ENCODE assay signal across 12 cellular contexts in the genomic region with DNA sequence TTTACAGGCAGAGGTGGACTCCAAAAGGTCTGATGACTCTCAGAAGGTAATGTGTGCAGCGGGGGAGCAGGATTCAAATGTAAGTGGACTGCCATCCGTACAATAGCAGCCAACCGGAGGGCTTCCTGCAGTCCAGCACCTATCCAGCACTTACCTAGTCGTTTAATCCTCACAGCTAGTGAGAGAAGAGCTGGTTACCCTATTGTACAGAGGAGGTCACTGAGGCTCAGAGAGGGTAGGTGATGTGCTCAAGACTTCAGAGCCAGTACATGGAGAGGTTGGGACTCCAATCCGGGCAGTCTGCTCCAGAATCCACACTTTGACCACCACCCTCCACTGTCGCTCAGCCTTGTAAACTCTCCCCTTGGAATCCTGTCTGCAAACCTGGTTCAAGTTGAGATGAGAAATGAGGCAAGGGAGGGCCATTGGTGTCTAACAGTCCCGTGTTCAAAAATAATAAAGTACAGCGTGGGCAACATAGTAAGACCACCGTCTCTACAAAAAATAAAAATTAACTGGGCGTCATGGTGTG. TPM values are rescaled to one million over a fixed set of nuclear protein-coding genes. Genes with fewer than 3 reads are reported as not detected.
DNase-seq lines count a peak whose midpoint lies in the region; ATAC-seq and TF ChIP-seq lines count a peak whose summit lies in the region.
"Had no signal": no experiment of that assay in that cellular context is flagged by ENCODE, and none has a peak within 500 bp of the region (broad histone marks: within the 10 kb centered on the region; RNA-seq: fewer than 3 reads in every experiment).

No MANE protein-coding gene starts in this region.

- peaks cover 8% of the 10 kb centered on the region for H4K20me1 ChIP-seq in neural progenitor cell (ENCODE audit: low read depth)

- H3K27me3 Mint-ChIP-seq in neural progenitor cell (ENCODE audit: insufficient read depth, low read depth), result peaks cover 34% of the 10 kb centered on the region

- peaks cover 4% of the 10 kb centered on the region for H3K4me1 Mint-ChIP-seq in neural progenitor cell

- TF ChIP-seq CTCF in neural progenitor cell (IDR thresholded peaks at IDR 0.05), result no peak

- no peak overlapping the region for H3K27ac ChIP-seq in neural progenitor cell
- H3K27ac ChIP-seq: SK-N-MC had no signal

- DNase-seq in DMS153 (lab: John Stamatoyannopoulos, UW), result peak; percentile 18
- no peak for DNase-seq in DMS153 treated with DMSO at 0.1 percent for 48 hours (lab: John Stamatoyannopoulos, UW; ENCODE audit: unreplicated experiment)
- peak; percentile 72 for DNase-seq in NCI-H2029 treated with DMSO at 0.1 percent for 48 hours (lab: John Stamatoyannopoulos, UW)
- DNase-seq in cerebellar cortex (ENCODE audit: low spot score), result peak; percentile 66
- peak; percentile 60 for DNase-seq in neural progenitor cell (ENCODE audit: low spot score)
- DNase-seq: 8988T, Karpas-422 had no signal

- TF ChIP-seq POLR2A in GM18505 (IDR thresholded peaks at IDR 0.05; ENCODE audit: borderline replicate concordance, extremely low read depth, insufficient read depth, insufficient read length), result no peak

- peak overlapping the region; percentile 74 for H3K4me3 Mint-ChIP-seq in neural progenitor cell

- peaks cover 53% of the 10 kb centered on the region for H3K27me3 ChIP-seq in neural progenitor cell

- H3K9ac ChIP-seq in neural progenitor cell, result no peak overlapping the region

- no peaks in the 10 kb centered on the region for H3K36me3 Mint-ChIP-seq in neural progenitor cell

- H3F3A ChIP-seq in neural progenitor cell (ENCODE audit: low read depth), result peaks cover 4% of the 10 kb centered on the region

- H3K36me3 ChIP-seq in neural progenitor cell, result no peaks in the 10 kb centered on the region

- H3K27ac Mint-ChIP-seq in neural progenitor cell, result no peak overlapping the region

- peaks cover 5% of the 10 kb centered on the region for H3K4me1 ChIP-seq in neural progenitor cell

- H3K79me2 ChIP-seq in neural progenitor cell (ENCODE audit: low read depth), result no peaks in the 10 kb centered on the region

- ATAC-seq in GM18505 (IDR thresholded peaks at IDR 0.05; ENCODE audit: unreplicated experiment) (no peak), HG03196 (IDR thresholded peaks at IDR 0.05; ENCODE audit: unreplicated experiment) (no peak), GM21825 (IDR thresholded peaks at IDR 0.05; ENCODE audit: unreplicated experiment) (no peak)

- peaks cover 2% of the 10 kb centered on the region for H3K9me3 Mint-ChIP-seq in neural progenitor cell

- no peak overlapping the region for H2AFZ ChIP-seq in neural progenitor cell (replicated peaks)

- H3K4me2 ChIP-seq in neural progenitor cell, result no peak overlapping the region

- H3K9me3 ChIP-seq in neural progenitor cell (ENCODE audit: low read depth), result no peaks in the 10 kb centered on the region

- H3K4me3 ChIP-seq in neural progenitor cell, result peak overlapping the region; percentile 57
- H3K4me3 ChIP-seq: SK-N-MC had no signal

RNA-seq across cellular contexts. Expression of a gene that starts 22.5 kb away (rescaled TPM):
- 5.1 and 5.5 TPM in 2 replicates for total RNA-seq in neural progenitor cell (ENCODE audit: low replicate concordance)
- total RNA-seq: epithelial cell of proximal tubule had no signal

RNA-seq across cellular contexts. Expression of a gene that starts 46.8 kb away (rescaled TPM):
- total RNA-seq in neural progenitor cell (ENCODE audit: low replicate concordance), result 8.8 and 28.4 TPM in 2 replicates
